8 cellular contexts compared by ENCODE assay signal in genomic region chr6:138402833-138403187, GRCh38. TPM values are rescaled to one million over a fixed set of nuclear protein-coding genes. Genes with fewer than 3 reads are reported as not detected.
DNase-seq lines count a peak whose midpoint lies in the region; ATAC-seq and TF ChIP-seq lines count a peak whose summit lies in the region.
"Had no signal": no experiment of that assay in that cellular context is flagged by ENCODE, and none has a peak within 500 bp of the region (broad histone marks: within the 10 kb centered on the region; RNA-seq: fewer than 3 reads in every experiment).

No MANE protein-coding gene starts in this region.

- H3K27me3 ChIP-seq in H9 (ENCODE audit: insufficient read depth, low read length), result no peaks in the 10 kb centered on the region
- H3K27me3 ChIP-seq in SU-DHL-6 (ENCODE audit: low read length), result no peaks in the 10 kb centered on the region
- no peaks in the 10 kb centered on the region for H3K27me3 ChIP-seq in gastroesophageal sphincter
- no peaks in the 10 kb centered on the region for H3K27me3 ChIP-seq in foreskin keratinocyte

- H3K4me3 Mint-ChIP-seq in H9, result peak overlapping the region; percentile 85 to 90; a peak in 4 of 5 replicates
- H3K4me3 Mint-ChIP-seq in stimulated activated effector memory CD8-positive, alpha-beta T cell treated with anti-CD3 and anti-CD28 coated beads, Interleukin-12 subunit alpha, Interleukin-12 subunit beta, amount 100 ng/mL, for 72 hours, result peak overlapping the region; percentile 73

- H4K8ac ChIP-seq in H9 (replicated peaks; ENCODE audit: insufficient read length, low read depth, low read length), result no peak overlapping the region

- H2BK5ac ChIP-seq in H9 (ENCODE audit: insufficient read length, low read length), result no peak overlapping the region

- no peak overlapping the region for H3K23ac ChIP-seq in H9 (ENCODE audit: insufficient read length, low read depth, low read length)

- peaks cover 17% of the 10 kb centered on the region for H3K23me2 ChIP-seq in H9 (ENCODE audit: insufficient read length, low read depth, low read length, poor library complexity, severe bottlenecking)

- TF ChIP-seq POLR2A in gastroesophageal sphincter (IDR thresholded peaks at IDR 0.05), result no peak

- H3K14ac ChIP-seq in H9 (ENCODE audit: insufficient read depth, low read length), result no peak overlapping the region

- no peaks in the 10 kb centered on the region; the same call in 1 of the 2 replicates for H3K27me3 Mint-ChIP-seq in H9 (ENCODE audit: low read depth)

- H3K18ac ChIP-seq in H9 (ENCODE audit: insufficient read length, low read depth, low read length), result no peak overlapping the region

- H3K9me2 ChIP-seq in SU-DHL-6 (replicated peaks; ENCODE audit: insufficient read depth, low read length), result no peaks in the 10 kb centered on the region

- no peak for TF ChIP-seq EP300 in gastroesophageal sphincter (IDR thresholded peaks at IDR 0.05)

- H3K4me3 ChIP-seq in SU-DHL-6 (ENCODE audit: insufficient read depth, low read length, poor library complexity, severe bottlenecking) (no peak overlapping the region), gastroesophageal sphincter (peak overlapping the region in 1 of 2 donors; percentile 93)

- H3K36me3 ChIP-seq in SU-DHL-6 (ENCODE audit: low read length), result no peaks in the 10 kb centered on the region; the same call in 1 of the 2 replicates
- peaks cover 0 to 23% of the 10 kb centered on the region in 2 donors for H3K36me3 ChIP-seq in gastroesophageal sphincter

- H3K9ac ChIP-seq in H9 (ENCODE audit: extremely low read depth, insufficient read length, low read length) (no peak overlapping the region), SU-DHL-6 (ENCODE audit: low read length) (no peak overlapping the region)

- no peak for TF ChIP-seq CTCF in H9 (conservative IDR thresholded peaks at IDR 0.05)
- no peak for TF ChIP-seq CTCF in SU-DHL-6 (IDR thresholded peaks at IDR 0.05; ENCODE audit: insufficient read depth, low read length, poor library complexity, severe bottlenecking)
- TF ChIP-seq CTCF in gastroesophageal sphincter (IDR thresholded peaks at IDR 0.05), result no peak
- no peak for TF ChIP-seq CTCF in foreskin keratinocyte (conservative IDR thresholded peaks at IDR 0.05)

- no peaks in the 10 kb centered on the region for H3K9me3 ChIP-seq in H9 (ENCODE audit: control insufficient read depth, low read depth, low read length)
- H3K9me3 ChIP-seq in SU-DHL-6 (ENCODE audit: insufficient read depth, low read length), result no peaks in the 10 kb centered on the region
- no peaks in the 10 kb centered on the region for H3K9me3 ChIP-seq in gastroesophageal sphincter

- no peak overlapping the region for H3K27ac Mint-ChIP-seq in H9
- H3K27ac Mint-ChIP-seq in stimulated activated effector memory CD8-positive, alpha-beta T cell treated with anti-CD3 and anti-CD28 coated beads, Interleukin-12 subunit alpha, Interleukin-12 subunit beta, amount 100 ng/mL, for 72 hours, result peak overlapping the region; percentile 34

- H2BK20ac ChIP-seq in H9 (ENCODE audit: low read depth, low read length, poor library complexity, severe bottlenecking), result no peak overlapping the region

- H2AK5ac ChIP-seq in H9 (ENCODE audit: insufficient read length, low read length), result no peak overlapping the region

- H3K4me2 ChIP-seq in H9 (ENCODE audit: insufficient read depth, insufficient read length, low read length) (peak overlapping the region; percentile 45), SU-DHL-6 (ENCODE audit: low read depth, low read length, poor library complexity, severe bottlenecking) (peak overlapping the region; percentile 83)

- DNase-seq in H9 (no peak), ureter (ENCODE audit: low spot score) (no peak), foreskin keratinocyte (no peak)
- DNase-seq in stimulated activated effector memory CD8-positive, alpha-beta T cell treated with anti-CD3 and anti-CD28 coated beads, Interleukin-12 subunit alpha, Interleukin-12 subunit beta, amount 100 ng/mL, for 72 hours (ENCODE audit: low spot score in 2 of 2), result no peak

- H3F3A ChIP-seq in SU-DHL-6 (ENCODE audit: insufficient read depth), result peaks cover 9% of the 10 kb centered on the region; the same call in 1 of the 2 replicates

- H2BK15ac ChIP-seq in H9 (ENCODE audit: low read depth, low read length), result no peak overlapping the region

- H3K4me1 ChIP-seq in H9 (ENCODE audit: insufficient read depth, low read length), result no peaks in the 10 kb centered on the region
- peaks cover 0 to 31% (median 0%) of the 10 kb centered on the region in 3 donors for H3K4me1 ChIP-seq in gastroesophageal sphincter
- H3K4me1 ChIP-seq in foreskin keratinocyte, result peaks cover 11% of the 10 kb centered on the region

- no peak overlapping the region for H3T11ph ChIP-seq in H9 (ENCODE audit: low read length)

- no peak overlapping the region for H3K56ac ChIP-seq in H9 (ENCODE audit: insufficient read length, low read depth, low read length)

- no peak overlapping the region for H4K91ac ChIP-seq in H9 (ENCODE audit: insufficient read length, low read depth, low read length)

- H3K4ac ChIP-seq in H9 (ENCODE audit: low read depth, low read length), result no peak overlapping the region

- no peak overlapping the region for H2BK120ac ChIP-seq in H9 (ENCODE audit: low read depth, low read length, poor library complexity, severe bottlenecking)

- H3K79me1 ChIP-seq in H9 (ENCODE audit: insufficient read depth, low read depth, low read length, poor library complexity, severe bottlenecking), result no peaks in the 10 kb centered on the region

- no peak overlapping the region for H2BK12ac ChIP-seq in H9 (ENCODE audit: insufficient read length, low read depth, low read length)

- H3K27ac ChIP-seq in H9 (ENCODE audit: insufficient read length, low read depth, low read length) (no peak overlapping the region), SU-DHL-6 (ENCODE audit: low read depth, low read length) (no peak overlapping the region), gastroesophageal sphincter (peak overlapping the region in 3 of 4 donors; percentile 97), foreskin keratinocyte (no peak overlapping the region)

- no peaks in the 10 kb centered on the region; a peak in 1 of 5 replicates for H3K9me3 Mint-ChIP-seq in H9
- no peaks in the 10 kb centered on the region for H3K9me3 Mint-ChIP-seq in stimulated activated effector memory CD8-positive, alpha-beta T cell treated with anti-CD3 and anti-CD28 coated beads, Interleukin-12 subunit alpha, Interleukin-12 subunit beta, amount 100 ng/mL, for 72 hours

- no peak overlapping the region for H4K5ac ChIP-seq in H9 (ENCODE audit: insufficient read length, low read depth, low read length)

- no peak for ATAC-seq in gastroesophageal sphincter
- no peak for ATAC-seq in stimulated activated effector memory CD8-positive, alpha-beta T cell treated with anti-CD3 and anti-CD28 coated beads, Interleukin-12 subunit alpha, Interleukin-12 subunit beta, amount 100 ng/mL, for 72 hours
- no peak for ATAC-seq in GM21528 (IDR thresholded peaks at IDR 0.05; ENCODE audit: low FRiP score, unreplicated experiment)
- no peak for ATAC-seq in foreskin keratinocyte

- WGBS in H9 (ENCODE audit: extremely low coverage, insufficient read length, low lambda C conversion rate), result no CpG with 5 or more reads among the region's 8 CpGs
- 86% methylated on average over 8 of the region's 8 CpGs; no CpG with 5 or more reads in 1 of the 2 donors for WGBS in gastroesophageal sphincter (ENCODE audit: low coverage in 1 of 2), 2 donors

- H2AFZ ChIP-seq in H9 (ENCODE audit: low read length) (no peak overlapping the region), SU-DHL-6 (ENCODE audit: low read depth, low read length, severe bottlenecking) (no peak overlapping the region)

- H3K4me1 Mint-ChIP-seq in H9, result peaks cover 4 to 12% of the 10 kb centered on the region in 2 experiments
- H3K4me1 Mint-ChIP-seq in stimulated activated effector memory CD8-positive, alpha-beta T cell treated with anti-CD3 and anti-CD28 coated beads, Interleukin-12 subunit alpha, Interleukin-12 subunit beta, amount 100 ng/mL, for 72 hours, result peaks cover 6% of the 10 kb centered on the region

- H3K79me2 ChIP-seq in H9 (ENCODE audit: insufficient read depth, low read length) (no peaks in the 10 kb centered on the region), SU-DHL-6 (ENCODE audit: insufficient read depth, low read length) (no peaks in the 10 kb centered on the region)

- H3K36me3 Mint-ChIP-seq in H9 (ENCODE audit: insufficient read depth in 1 of 3, low read depth in 3 of 3), result peaks cover 2 to 23% (median 20%) of the 10 kb centered on the region in 3 experiments; a peak in 6 of 7 replicates
- peaks cover 21% of the 10 kb centered on the region for H3K36me3 Mint-ChIP-seq in stimulated activated effector memory CD8-positive, alpha-beta T cell treated with anti-CD3 and anti-CD28 coated beads, Interleukin-12 subunit alpha, Interleukin-12 subunit beta, amount 100 ng/mL, for 72 hours

- H4K20me1 ChIP-seq in H9 (ENCODE audit: control insufficient read depth, insufficient read depth, insufficient read length) (no peaks in the 10 kb centered on the region), SU-DHL-6 (ENCODE audit: low read depth, low read length) (no peaks in the 10 kb centered on the region)

RNA-seq across cellular contexts. Expression of gene HEBP2, which starts 1.2 kb away (rescaled TPM):
- total RNA-seq in H9 (2021) (57.0 and 57.8 TPM in 2 replicates), gastroesophageal sphincter (100 to 1,000 TPM in 1 of 4 donors, 10 to 100 TPM in 3; 71.1 to 105 (median 77.8) TPM), ureter (101 TPM), foreskin keratinocyte (60.8 and 69.4 TPM in 2 replicates)
- polyA plus RNA-seq in foreskin keratinocyte, result 72.2 and 76.7 TPM in 2 replicates

RNA-seq across cellular contexts. Expression of gene SMIM28, which starts 25.1 kb away (rescaled TPM):
- total RNA-seq in H9 (2021), result not detected in 2 replicates
- total RNA-seq in gastroesophageal sphincter, result 1 to 10 TPM in 1 of 4 donors, not detected in 3; 1.5 TPM
- not detected for total RNA-seq in ureter
- not detected in 2 replicates for total RNA-seq in foreskin keratinocyte
- polyA plus RNA-seq in foreskin keratinocyte, result not detected in 2 replicates
- total RNA-seq: aorta had no signal
- polyA plus RNA-seq: aorta had no signal

Comparison
In these comparisons a context has a peak if more than half of its experiments do, and no peak if none do; other contexts are left out.
1. H3K27ac ChIP-seq: peak in gastroesophageal sphincter (3 of 4); none in H9 (single experiment), SU-DHL-6 (single experiment) and foreskin keratinocyte (single experiment).